Comparison of ENCODE assay signal across 10 cellular contexts in the genomic region with DNA sequence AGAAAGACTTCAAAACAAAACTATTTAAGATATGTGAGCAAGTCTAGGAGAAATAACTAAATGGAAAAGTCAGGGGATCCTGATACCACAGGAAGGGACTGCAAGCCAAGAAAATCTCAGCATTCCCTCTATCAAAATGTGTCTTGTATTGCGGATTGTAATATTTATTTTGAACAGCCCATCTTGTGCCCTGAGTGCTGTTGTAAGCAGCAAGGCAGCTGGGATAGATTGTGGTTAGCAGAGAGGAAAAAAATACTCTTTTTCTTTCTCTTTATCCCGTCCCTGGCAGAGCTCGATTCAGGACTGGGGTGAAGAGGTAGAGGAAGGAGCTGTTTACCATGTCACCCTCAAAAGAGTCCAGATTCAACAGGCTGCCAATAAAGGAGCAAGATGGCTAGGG. TPM values are rescaled to one million over a fixed set of nuclear protein-coding genes. Genes with fewer than 3 reads are reported as not detected.
DNase-seq lines count a peak whose midpoint lies in the region; ATAC-seq and TF ChIP-seq lines count a peak whose summit lies in the region.
"Had no signal": no experiment of that assay in that cellular context is flagged by ENCODE, and none has a peak within 500 bp of the region (broad histone marks: within the 10 kb centered on the region; RNA-seq: fewer than 3 reads in every experiment).

No MANE protein-coding gene starts in this region.

- DNase-seq in A673 (ENCODE audit: low spot score) (no peak), LHCN-M2 (ENCODE audit: low read depth) (peak; percentile 40), NCI-H128 (lab: John Stamatoyannopoulos, UW; ENCODE audit: unreplicated experiment) (no peak)
- DNase-seq in naive thymus-derived CD4-positive, alpha-beta T cell, result no peak
- no peak for DNase-seq in activated effector memory CD4-positive, alpha-beta T cell treated with anti-CD3 and anti-CD28 coated beads, Interleukin-2, amount 50 U/mL, for 16 hours
- DNase-seq: activated naive CD8-positive, alpha-beta T cell treated with anti-CD3 and anti-CD28 coated beads for 36 hours had no signal

- H3K4me1 Mint-ChIP-seq in naive thymus-derived CD4-positive, alpha-beta T cell, result peaks cover 10 to 20% (median 17%) of the 10 kb centered on the region in 7 donors

- intact Hi-C loops in A673 (cut with micrococcal nuclease; ENCODE audit: unreplicated experiment), result loop anchor here (5.0 kb wide), 1 partner anchor 81 kb away; no protein-coding TSS in a partner anchor
- intact Hi-C loops in naive thymus-derived CD4-positive, alpha-beta T cell (cut with micrococcal nuclease), result loop anchor here in 1 of 2 donors (5.0 to 10.0 kb wide), 2 partner anchors 109 to 149 kb away; no protein-coding TSS in a partner anchor

- H3K27ac Mint-ChIP-seq in naive thymus-derived CD4-positive, alpha-beta T cell, result peak overlapping the region in 1 of 9 donors; percentile 39

- H3K4me3 ChIP-seq in A673 (ENCODE audit: low read depth, low read length, poor library complexity, severe bottlenecking), result peak overlapping the region; percentile 71
- H3K4me3 ChIP-seq in duodenal mucosa (ENCODE audit: low read depth in 1 of 2, low read length in 2 of 2), result peak overlapping the region; percentile 36 to 41
- H3K4me3 ChIP-seq in naive thymus-derived CD4-positive, alpha-beta T cell (ENCODE audit: low read length), result no peak overlapping the region
- H3K4me3 ChIP-seq: mucosa of descending colon had no signal

- CTCF ChIA-PET in A673 (lab: Charles Lee), result no interaction called here
- CTCF ChIA-PET in naive thymus-derived CD4-positive, alpha-beta T cell (lab: Charles Lee), result no interaction called here

- H3K4me1 ChIP-seq in A673 (ENCODE audit: insufficient read depth, low read length, poor library complexity, severe bottlenecking) (peaks cover 43% of the 10 kb centered on the region), duodenal mucosa (ENCODE audit: control insufficient read depth in 1 of 2, insufficient read depth in 2 of 2, low read length in 2 of 2) (peaks cover 4 to 11% of the 10 kb centered on the region in 2 donors)
- H3K4me1 ChIP-seq in naive thymus-derived CD4-positive, alpha-beta T cell (ENCODE audit: control insufficient read depth in 2 of 2, insufficient read depth in 2 of 2, low read length in 2 of 2), result peaks cover 0 to 5% of the 10 kb centered on the region in 2 donors

- POLR2A ChIA-PET in A673 (lab: Charles Lee; ENCODE audit: low non-redundant PET), result no interaction called here
- POLR2A ChIA-PET in naive thymus-derived CD4-positive, alpha-beta T cell (lab: Charles Lee), result no interaction called here

- BruUV-seq in A673 (replicated peaks; lab: Mats Ljungman, UMichigan), result no TSS peak

- H3K36me3 ChIP-seq in A673 (ENCODE audit: insufficient read depth, low read length, poor library complexity, severe bottlenecking) (peaks cover 14% of the 10 kb centered on the region), duodenal mucosa (ENCODE audit: control insufficient read depth in 1 of 2, insufficient read depth in 2 of 2, low read length in 2 of 2) (no peaks in the 10 kb centered on the region)
- H3K36me3 ChIP-seq in naive thymus-derived CD4-positive, alpha-beta T cell (ENCODE audit: control insufficient read depth in 2 of 3, insufficient read depth in 3 of 3, low read length in 3 of 3), result no peaks in the 10 kb centered on the region

- TF ChIP-seq CTCF in A673 (conservative IDR thresholded peaks at IDR 0.05; ENCODE audit: low read depth, low read length), result no peak

- peak overlapping the region in 1 of 2 donors; percentile 33 for H3K9ac ChIP-seq in duodenal mucosa (ENCODE audit: low read depth in 1 of 2, low read length in 2 of 2)

- peaks cover 13% of the 10 kb centered on the region for H3K9me3 ChIP-seq in A673 (ENCODE audit: low read depth, low read length, poor library complexity, severe bottlenecking)
- H3K9me3 ChIP-seq in duodenal mucosa (ENCODE audit: control insufficient read depth in 1 of 2, low read length in 2 of 2), result peaks cover 0 to 9% of the 10 kb centered on the region in 2 donors
- peaks cover 0 to 8% (median 6%) of the 10 kb centered on the region in 3 experiments for H3K9me3 ChIP-seq in naive thymus-derived CD4-positive, alpha-beta T cell (ENCODE audit: control insufficient read depth in 2 of 3, low read length in 3 of 3)

- peaks cover 5 to 25% (median 20%) of the 10 kb centered on the region in 5 donors for H3K27me3 Mint-ChIP-seq in naive thymus-derived CD4-positive, alpha-beta T cell

- peaks cover 6 to 33% (median 27%) of the 10 kb centered on the region in 5 donors for H3K36me3 Mint-ChIP-seq in naive thymus-derived CD4-positive, alpha-beta T cell

- ATAC-seq in naive thymus-derived CD4-positive, alpha-beta T cell, result no peak
- ATAC-seq in GM21576 (IDR thresholded peaks at IDR 0.05; ENCODE audit: unreplicated experiment), result no peak
- no peak for ATAC-seq in HG02981 (IDR thresholded peaks at IDR 0.05; ENCODE audit: unreplicated experiment)

- H3K27ac ChIP-seq in A673 (ENCODE audit: low read depth, low read length, poor library complexity, severe bottlenecking) (peak overlapping the region; percentile 94), duodenal mucosa (ENCODE audit: low read depth, low read length) (no peak overlapping the region)
- no peak overlapping the region for H3K27ac ChIP-seq in naive thymus-derived CD4-positive, alpha-beta T cell (ENCODE audit: low read depth, low read length)

- H3K27me3 ChIP-seq in A673 (replicated peaks; ENCODE audit: insufficient read depth, low read depth, low read length, poor library complexity), result no peaks in the 10 kb centered on the region
- no peaks in the 10 kb centered on the region for H3K27me3 ChIP-seq in duodenal mucosa (ENCODE audit: control insufficient read depth in 1 of 2, insufficient read depth in 2 of 2, low read length in 2 of 2)
- no peaks in the 10 kb centered on the region for H3K27me3 ChIP-seq in naive thymus-derived CD4-positive, alpha-beta T cell (ENCODE audit: control insufficient read depth in 2 of 2, insufficient read depth in 2 of 2, low read length in 2 of 2)

- peak overlapping the region in 7 of 10 donors; percentile 4 to 92 (median 86) for H3K4me3 Mint-ChIP-seq in naive thymus-derived CD4-positive, alpha-beta T cell

- peaks cover 0 to 27% (median 12%) of the 10 kb centered on the region in 11 donors for H3K9me3 Mint-ChIP-seq in naive thymus-derived CD4-positive, alpha-beta T cell

RNA-seq across cellular contexts. Expression of gene RGL1, which starts 1.2 kb away (rescaled TPM):
- total RNA-seq in A673 (2021) (67.2 and 74.0 TPM in 2 replicates), LHCN-M2 (2014; rRNA removed) (15.7 and 17.0 TPM in 2 replicates)
- polyA plus RNA-seq in LHCN-M2 (2012), result 5.5 TPM
- total RNA-seq in naive thymus-derived CD4-positive, alpha-beta T cell, result 1 to 10 TPM in 4 of 5 experiments, under 1 TPM in 1; 0.98 to 6.2 (median 4.0) TPM
- 1 to 10 TPM in 1 of 2 donors, under 1 TPM in 1; 0.90 to 2.6 TPM for polyA plus RNA-seq in naive thymus-derived CD4-positive, alpha-beta T cell
